ENCODE assay signal across 8 cellular contexts in genomic region chr22:46592390-46592872, GRCh38. TPM values are rescaled to one million over a fixed set of nuclear protein-coding genes. Genes with fewer than 3 reads are reported as not detected.
DNase-seq lines count a peak whose midpoint lies in the region; ATAC-seq, FAIRE-seq and TF ChIP-seq lines count a peak whose summit lies in the region.

No MANE protein-coding gene starts in this region.

- no peaks in the 10 kb centered on the region for H3K27me3 Mint-ChIP-seq in activated CD4-positive, alpha-beta memory T cell treated with anti-CD3 and anti-CD28 coated beads for 36 hours

- H3K4me1 Mint-ChIP-seq in activated CD4-positive, alpha-beta memory T cell treated with anti-CD3 and anti-CD28 coated beads for 36 hours (ENCODE audit: low read depth): peaks cover 25% of the 10 kb centered on the region

- POLR2A ChIA-PET in activated CD4-positive, alpha-beta memory T cell treated with anti-CD3 and anti-CD28 coated beads for 36 hours (lab: Charles Lee): no interaction called here

- intact Hi-C loops in activated CD4-positive, alpha-beta memory T cell treated with anti-CD3 and anti-CD28 coated beads for 36 hours (cut with micrococcal nuclease): loop anchor here (1.0 kb wide), 2 partner anchors 12 to 21 kb away; no protein-coding TSS in a partner anchor

- peak overlapping the region in 1 of 2 donors; percentile 28 for H3K4me3 ChIP-seq in gastroesophageal sphincter

- CTCF ChIA-PET in activated CD4-positive, alpha-beta memory T cell treated with anti-CD3 and anti-CD28 coated beads for 36 hours (lab: Charles Lee): interaction anchor here (1.5 kb wide), 1 partner anchor 29 kb away, joined by 3 read pairs; no protein-coding TSS in a partner anchor

- peaks cover 0 to 54% (median 10%) of the 10 kb centered on the region in 3 donors for H3K4me1 ChIP-seq in gastroesophageal sphincter

- no peak for TF ChIP-seq CTCF in gastroesophageal sphincter (IDR thresholded peaks at IDR 0.05)

- WGBS in gastroesophageal sphincter (ENCODE audit: low coverage in 1 of 2), 2 donors: 30 to 31% methylated on average over 6 to 10 of the region's 13 CpGs

- H3K27ac ChIP-seq in gastroesophageal sphincter: peak overlapping the region in 3 of 4 donors; percentile 11 to 71 (median 66)

- no peaks in the 10 kb centered on the region for H3K9me3 ChIP-seq in gastroesophageal sphincter

- DNase-seq in GM12892 (ENCODE audit: insufficient read length) (peak; percentile 74), SW 1271 (lab: John Stamatoyannopoulos, UW) (no peak)
- DNase-seq in activated CD4-positive, alpha-beta memory T cell treated with anti-CD3 and anti-CD28 coated beads for 36 hours: peak; percentile 70
- DNase-seq in stimulated activated CD4-positive, alpha-beta T cell treated with anti-CD3 and anti-CD28 coated beads, Interleukin-12 subunit alpha, Interleukin-12 subunit beta, amount 100 ng/mL, for 4 hours: peak; percentile 34

- no peak for TF ChIP-seq EP300 in gastroesophageal sphincter (IDR thresholded peaks at IDR 0.05)

- FAIRE-seq in GM12892 (lab: Jason Lieb, UNC): peak; percentile 97

- ATAC-seq in HG03432 (IDR thresholded peaks at IDR 0.05; ENCODE audit: unreplicated experiment) (peak; percentile 46), gastroesophageal sphincter (no peak), GM19397 (IDR thresholded peaks at IDR 0.05; ENCODE audit: unreplicated experiment) (no peak), GM18519 (IDR thresholded peaks at IDR 0.05; ENCODE audit: low FRiP score, unreplicated experiment) (no peak)

- H3K36me3 ChIP-seq in gastroesophageal sphincter: no peaks in the 10 kb centered on the region

- no peaks in the 10 kb centered on the region for H3K27me3 ChIP-seq in gastroesophageal sphincter

- H3K36me3 Mint-ChIP-seq in activated CD4-positive, alpha-beta memory T cell treated with anti-CD3 and anti-CD28 coated beads for 36 hours: no peaks in the 10 kb centered on the region

- H3K27ac Mint-ChIP-seq in activated CD4-positive, alpha-beta memory T cell treated with anti-CD3 and anti-CD28 coated beads for 36 hours: peak overlapping the region; percentile 47

- no peak for TF ChIP-seq POLR2A in GM12892 (IDR thresholded peaks at IDR 0.05; ENCODE audit: low read depth, low read length)
- no peak for TF ChIP-seq POLR2A in gastroesophageal sphincter (IDR thresholded peaks at IDR 0.05)

- no peaks in the 10 kb centered on the region for H3K9me3 Mint-ChIP-seq in activated CD4-positive, alpha-beta memory T cell treated with anti-CD3 and anti-CD28 coated beads for 36 hours

- peak overlapping the region; percentile 56 for H3K4me3 Mint-ChIP-seq in activated CD4-positive, alpha-beta memory T cell treated with anti-CD3 and anti-CD28 coated beads for 36 hours

RNA-seq across cellular contexts. Expression of gene GRAMD4, which starts 27.8 kb away (rescaled TPM):
- 5.5 TPM for polyA plus RNA-seq in GM12892 (2012; ENCODE audit: missing spikeins)
- 10 to 100 TPM; 50.4 to 52.0 TPM for total RNA-seq in activated CD4-positive, alpha-beta memory T cell treated with anti-CD3 and anti-CD28 coated beads for 36 hours
- total RNA-seq in gastroesophageal sphincter: 10 to 100 TPM; 10.8 to 53.3 (median 33.2) TPM

RNA-seq across cellular contexts. Expression of gene CELSR1, which starts 55.0 kb away (rescaled TPM):
- 0.11 TPM for polyA plus RNA-seq in GM12892 (2012; ENCODE audit: missing spikeins)
- total RNA-seq in activated CD4-positive, alpha-beta memory T cell treated with anti-CD3 and anti-CD28 coated beads for 36 hours: under 1 TPM; 0.24 to 0.36 TPM
- total RNA-seq in gastroesophageal sphincter: 1 to 10 TPM; 1.7 to 4.8 (median 4.3) TPM

Comparison
In these comparisons a context has a peak if more than half of its experiments do, and no peak if none do; other contexts are left out.
1. DNase-seq: peak in GM12892 (single experiment), activated CD4-positive, alpha-beta memory T cell treated with anti-CD3 and anti-CD28 coated beads for 36 hours (single experiment) and stimulated activated CD4-positive, alpha-beta T cell treated with anti-CD3 and anti-CD28 coated beads, Interleukin-12 subunit alpha, Interleukin-12 subunit beta, amount 100 ng/mL, for 4 hours (single experiment); none in SW 1271 (0 of 2).